13 cellular contexts compared by ENCODE assay signal in the genomic region with DNA sequence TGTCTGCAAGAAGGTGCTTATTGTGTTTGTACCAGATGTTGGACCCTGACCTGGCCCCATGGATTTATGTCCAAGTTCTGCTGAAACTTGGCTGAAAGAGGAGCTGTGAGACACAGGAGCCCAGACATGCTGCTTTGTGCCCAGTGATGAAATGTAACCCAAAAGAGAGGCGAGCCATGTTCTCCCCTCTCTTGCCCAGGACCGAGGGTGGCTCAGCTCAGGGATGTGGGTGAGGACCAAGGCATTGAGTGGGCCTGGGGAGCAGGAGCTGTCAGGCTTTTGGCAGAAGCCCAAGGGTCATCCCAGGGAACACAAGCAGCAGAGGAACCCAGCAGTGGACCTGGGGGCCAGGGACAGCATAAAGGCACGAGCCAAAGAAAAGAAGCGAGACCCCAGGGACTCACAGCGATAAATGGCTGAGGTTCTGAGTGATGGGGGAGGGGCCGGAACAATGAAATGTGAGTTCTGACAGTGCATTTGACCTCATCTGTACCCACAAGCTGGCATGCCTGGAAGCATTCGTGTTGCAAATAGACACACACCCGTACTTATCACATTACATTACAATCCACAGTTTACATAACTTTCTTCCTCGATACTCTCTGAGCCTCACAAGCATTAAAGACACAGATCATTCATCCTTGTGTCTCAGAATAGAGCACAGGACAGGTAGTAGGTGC.
DNase-seq lines count a peak whose midpoint lies in the region; ATAC-seq and TF ChIP-seq lines count a peak whose summit lies in the region.
"Had no signal": no experiment of that assay in that cellular context is flagged by ENCODE, and none has a peak within 500 bp of the region (broad histone marks: within the 10 kb centered on the region; RNA-seq: fewer than 3 reads in every experiment).

No MANE protein-coding gene starts in this region.

- dilution Hi-C loops in IMR-90 (cut with HindIII; ENCODE audit: low sequenced_read_pairs, unreplicated experiment): no loop called here

- peak overlapping the region; percentile 75 for H2BK120ac ChIP-seq in IMR-90 (ENCODE audit: low read depth, low read length)

- peaks cover 11% of the 10 kb centered on the region for H3K9me1 ChIP-seq in IMR-90 (ENCODE audit: insufficient read depth, low read length)

- H2AK5ac ChIP-seq in IMR-90 (ENCODE audit: low read depth, low read length): peak overlapping the region; percentile 84

- CTCF ChIA-PET in IMR-90 (lab: Yijun Ruan, JAX): no interaction called here
- CTCF ChIA-PET in WTC11 (lab: Charles Lee): no interaction called here

- H3K36me3 ChIP-seq in IMR-90 (ENCODE audit: control insufficient read depth, insufficient read depth, low read length) (no peaks in the 10 kb centered on the region), left ventricle myocardium inferior (no peaks in the 10 kb centered on the region), gastrocnemius medialis (no peaks in the 10 kb centered on the region)

- H3K9ac ChIP-seq in IMR-90 (ENCODE audit: low read depth, low read length): no peak overlapping the region

- POLR2A ChIA-PET in IMR-90 (lab: Charles Lee; ENCODE audit: unreplicated experiment) (no interaction called here), WTC11 (lab: Charles Lee) (no interaction called here)

- H3K18ac ChIP-seq in IMR-90 (ENCODE audit: low read depth, low read length): peak overlapping the region; percentile 69

- ATAC-seq in IMR-90 (ENCODE audit: low read depth) (peak; percentile 68), WTC11 (no peak), gastrocnemius medialis (peak; percentile 92 to 94)

- H3K4me3 Mint-ChIP-seq in WTC11: no peak overlapping the region
- H3K4me3 Mint-ChIP-seq: CD4-positive, CD25-positive, alpha-beta regulatory T cell; central memory CD8-positive, alpha-beta T cell; IgD-negative memory B cell had no signal

- H3K14ac ChIP-seq in IMR-90 (replicated peaks; ENCODE audit: low read depth, low read length): peak overlapping the region; percentile 49

- TF ChIP-seq POLR2A in IMR-90 (IDR thresholded peaks at IDR 0.05; ENCODE audit: low read depth, low read length) (no peak), gastrocnemius medialis (IDR thresholded peaks at IDR 0.05) (no peak)

- H3K9me3 ChIP-seq in IMR-90 (ENCODE audit: control insufficient read depth, insufficient read depth, low read length): no peaks in the 10 kb centered on the region
- no peaks in the 10 kb centered on the region for H3K9me3 ChIP-seq in left ventricle myocardium inferior (replicated peaks)
- H3K9me3 ChIP-seq in gastrocnemius medialis: no peaks in the 10 kb centered on the region

- peaks cover 60% of the 10 kb centered on the region for H3K4me1 Mint-ChIP-seq in WTC11

- H3K4me3 ChIP-seq in IMR-90 (ENCODE audit: insufficient read depth, low read depth, low read length): no peak overlapping the region
- H3K4me3 ChIP-seq in left ventricle myocardium inferior: no peak overlapping the region
- peak overlapping the region in 1 of 4 donors; percentile 20 for H3K4me3 ChIP-seq in gastrocnemius medialis

- no TSS peak for BruUV-seq in IMR-90 (replicated peaks; lab: Mats Ljungman, UMichigan)

- H3K9me3 Mint-ChIP-seq in WTC11: no peaks in the 10 kb centered on the region
- H3K9me3 Mint-ChIP-seq: CD4-positive, CD25-positive, alpha-beta regulatory T cell; central memory CD8-positive, alpha-beta T cell; IgD-negative memory B cell had no signal

- H3K23ac ChIP-seq in IMR-90 (ENCODE audit: low read depth, low read length): no peak overlapping the region

- peak overlapping the region; percentile 3 for H3K27ac Mint-ChIP-seq in WTC11
- H3K27ac Mint-ChIP-seq: CD4-positive, CD25-positive, alpha-beta regulatory T cell; IgD-negative memory B cell had no signal

- in situ Hi-C loops in IMR-90 (cut with MboI; ENCODE audit: low sequenced_read_pairs): no loop called here
- in situ Hi-C loops in gastrocnemius medialis (cut with MboI; ENCODE audit: low sequenced_read_pairs in 4 of 4): loop anchor here in 2 of 4 donors (10.0 to 25.0 kb wide), 3 partner anchors 182 to 605 kb away; a partner anchor contains a TSS

- TF ChIP-seq CTCF in IMR-90 (conservative IDR thresholded peaks at IDR 0.05; ENCODE audit: low read depth, low read length) (no peak), WTC11 (IDR thresholded peaks at IDR 0.05) (no peak), left ventricle myocardium inferior (IDR thresholded peaks at IDR 0.05; ENCODE audit: borderline replicate concordance) (no peak), gastrocnemius medialis (IDR thresholded peaks at IDR 0.05 in 4 of 5, conservative IDR thresholded peaks at IDR 0.05 in 1 of 5) (no peak)

- H2BK20ac ChIP-seq in IMR-90 (ENCODE audit: low read depth, low read length): peak overlapping the region; percentile 85

- no peaks in the 10 kb centered on the region for H3K36me3 Mint-ChIP-seq in WTC11
- H3K36me3 Mint-ChIP-seq: CD4-positive, CD25-positive, alpha-beta regulatory T cell; IgD-negative memory B cell had no signal

- peak overlapping the region; percentile 3 to 10; a peak in 2 of 4 replicates for H4K8ac ChIP-seq in IMR-90 (ENCODE audit: low read depth in 2 of 2, low read length in 2 of 2)

- H3K4ac ChIP-seq in IMR-90 (ENCODE audit: low read depth, low read length): peak overlapping the region; percentile 68

- peak overlapping the region; percentile 78 for H2BK15ac ChIP-seq in IMR-90 (ENCODE audit: low read depth, low read length)

- H3K4me2 ChIP-seq in IMR-90 (ENCODE audit: low read depth, low read length): peak overlapping the region; percentile 11

- H4K5ac ChIP-seq in IMR-90 (ENCODE audit: low read depth, low read length): peak overlapping the region; percentile 49

- WGBS in IMR-90 (ENCODE audit: extremely low coverage in 2 of 2, insufficient read length in 1 of 2), 2 experiments: no CpG with 5 or more reads among the region's 9 CpGs

- H2AK9ac ChIP-seq in IMR-90 (replicated peaks; ENCODE audit: low read depth, low read length, poor library complexity): peak overlapping the region; percentile 15

- no peaks in the 10 kb centered on the region for H3K27me3 ChIP-seq in IMR-90 (ENCODE audit: control insufficient read depth, insufficient read depth, low read length)
- no peaks in the 10 kb centered on the region for H3K27me3 ChIP-seq in left ventricle myocardium inferior (ENCODE audit: low read depth)
- no peaks in the 10 kb centered on the region for H3K27me3 ChIP-seq in gastrocnemius medialis

- H2BK5ac ChIP-seq in IMR-90 (ENCODE audit: low read depth, low read length, poor library complexity, severe bottlenecking): peak overlapping the region; percentile 47

- no peaks in the 10 kb centered on the region for H4K20me1 ChIP-seq in IMR-90 (ENCODE audit: insufficient read depth, low read length)

- intact Hi-C loops in IMR-90 (cut with micrococcal nuclease) (no loop called here), left ventricle myocardium inferior (cut with micrococcal nuclease) (no loop called here), gastrocnemius medialis (cut with DNase I; ENCODE audit: low total_unique reads) (loop anchor here (2.0 to 10.0 kb wide), 3 partner anchors 40 to 552 kb away; no protein-coding TSS in a partner anchor), head of caudate nucleus (cut with DNase I) (no loop called here)

- no peak overlapping the region for H3K56ac ChIP-seq in IMR-90 (ENCODE audit: extremely low read depth, insufficient read depth, low read length)

- DNase-seq in IMR-90 (peak; percentile 46), WTC11 (ENCODE audit: low spot score) (no peak), left ventricle myocardium inferior (peak; percentile 24), gastrocnemius medialis (peak; percentile 84 to 91), head of caudate nucleus (no peak), iPS-NIHi7 (ENCODE audit: extremely low spot score) (no peak)
- no peak for DNase-seq in stimulated activated naive CD4-positive, alpha-beta T cell treated with Interleukin-2 at 50 U/mL for 16 hours (lab: John Stamatoyannopoulos, UW)
- DNase-seq: CD4-positive, CD25-positive, alpha-beta regulatory T cell; NCI-H187; SIG-M5; stimulated activated CD4-positive, alpha-beta T cell treated with anti-CD3 and anti-CD28 coated beads, Interleukin-1b, Interleukin-23, amount 100 ng/mL, for 48 hours had no signal

- peaks cover 0 to 6% of the 10 kb centered on the region in 2 experiments; a peak in 1 of 4 replicates for H3K79me1 ChIP-seq in IMR-90 (ENCODE audit: low read depth in 1 of 2, low read length in 2 of 2)

- peak overlapping the region; percentile 52 for H4K91ac ChIP-seq in IMR-90 (ENCODE audit: insufficient read depth, low read depth, low read length)

- H3K27ac ChIP-seq in IMR-90 (ENCODE audit: insufficient read depth, low read length) (peak overlapping the region; percentile 7; the same call in 1 of the 2 replicates), left ventricle myocardium inferior (replicated peaks) (peak overlapping the region; percentile 27), gastrocnemius medialis (peak overlapping the region; percentile 86 to 94 (median 89))

- H3K4me1 ChIP-seq in IMR-90 (ENCODE audit: control insufficient read depth, insufficient read depth, low read length) (peaks cover 26% of the 10 kb centered on the region), left ventricle myocardium inferior (peaks cover 62% of the 10 kb centered on the region), gastrocnemius medialis (peaks cover 40 to 62% of the 10 kb centered on the region in 2 donors)

- no peaks in the 10 kb centered on the region for H3K27me3 Mint-ChIP-seq in WTC11 (ENCODE audit: low read depth)
- H3K27me3 Mint-ChIP-seq: central memory CD8-positive, alpha-beta T cell had no signal

- TF ChIP-seq RAD21 in IMR-90 (IDR thresholded peaks at IDR 0.05; ENCODE audit: low read length): no peak

- peak overlapping the region; percentile 25 for H2AFZ ChIP-seq in IMR-90 (replicated peaks; ENCODE audit: low read length, poor library complexity)

TF ChIP-seq in IMR-90, 13 proteins besides CTCF, POLR2A, EP300 and RAD21 (continues in another document):
- TF ChIP-seq FOS (IDR thresholded peaks at IDR 0.05; ENCODE audit: low read depth, low read length) (no peak), RFX5 (IDR thresholded peaks at IDR 0.05; ENCODE audit: low read depth, low read length) (no peak)

TF ChIP-seq in WTC11, 78 proteins besides CTCF, POLR2A, EP300 and RAD21 (continues in another document):
- TF ChIP-seq GRHL2 (CRISPR knock-in tag; IDR thresholded peaks at IDR 0.05; ENCODE audit: insufficient replicate concordance, severe bottlenecking) (no peak), TCF7 (CRISPR knock-in tag; IDR thresholded peaks at IDR 0.05; ENCODE audit: low read depth) (no peak), GABPB1 (CRISPR knock-in tag; IDR thresholded peaks at IDR 0.05) (no peak), ZNF138 (CRISPR knock-in tag; conservative IDR thresholded peaks at IDR 0.05) (no peak)

Comparison
In these comparisons a context has a peak if more than half of its experiments do, and no peak if none do; other contexts are left out.
1. DNase-seq: peak in IMR-90 (single experiment), left ventricle myocardium inferior (single experiment) and gastrocnemius medialis (2 of 2); none in WTC11 (single experiment), head of caudate nucleus (0 of 42), stimulated activated naive CD4-positive, alpha-beta T cell treated with Interleukin-2 at 50 U/mL for 16 hours (single experiment) and iPS-NIHi7 (single experiment).
2. H3K27ac ChIP-seq: peak in every context shown above with its lines; median percentile 89 in gastrocnemius medialis; 27 in left ventricle myocardium inferior; 7 in IMR-90.